In the genomic region with DNA sequence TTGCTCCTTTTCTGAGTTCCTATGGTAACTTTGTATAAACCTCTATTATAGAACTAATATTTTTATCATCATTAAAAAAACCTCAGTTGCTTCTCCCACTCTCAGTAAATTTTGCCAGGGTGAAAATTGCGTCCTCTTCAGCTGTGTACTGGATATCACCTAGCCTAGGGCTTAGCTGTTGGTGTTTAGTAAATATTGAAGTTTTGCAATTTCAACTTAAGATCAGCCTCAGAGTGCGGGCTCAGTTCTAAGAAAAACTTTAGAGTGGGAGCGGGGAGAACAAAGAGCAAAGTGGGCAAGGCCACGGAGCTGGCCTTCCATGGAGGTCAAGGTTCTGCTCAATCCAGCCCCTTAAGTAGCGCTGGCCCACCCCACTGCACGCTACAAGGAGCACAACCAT, we compare ENCODE assay signal across 31 cellular contexts.
"Had no signal": no experiment of that assay in that cellular context is flagged by ENCODE, and none has a peak within 500 bp of the region (broad histone marks: within the 10 kb centered on the region; RNA-seq: fewer than 3 reads in every experiment).

No MANE protein-coding gene starts in this region.

- H3K27me3 ChIP-seq: ascending aorta, cardiac muscle cell had no signal

- H3K36me3 ChIP-seq: ascending aorta, cardiac muscle cell, WERI-Rb-1 had no signal

- DNase-seq: activated CD4-positive, alpha-beta memory T cell treated with anti-CD3 and anti-CD28 coated beads, Interleukin-2, amount 10 ng/mL, durations not matched to agents 7 days and 5 days; activated CD4-positive, alpha-beta T cell treated with anti-CD3 and anti-CD28 coated beads for 1 hour; activated CD4-positive, alpha-beta T cell treated with anti-CD3 and anti-CD28 coated beads for 36 hours; activated CD4-positive, alpha-beta T cell treated with anti-CD3 and anti-CD28 coated beads for 48 hours; activated CD4-positive, alpha-beta T cell treated with anti-CD3 and anti-CD28 coated beads, Interleukin-2, amount 10 ng/mL, durations not matched to agents 7 days and 5 days; activated CD4-positive, alpha-beta T cell treated with anti-CD3 and anti-CD28 coated beads, Interleukin-2, amount 50 U/mL, for 48 hours; activated CD4-positive, CD25-positive, alpha-beta regulatory T cell; activated CD8-positive, alpha-beta memory T cell treated with anti-CD3 and anti-CD28 coated beads for 24 hours; activated CD8-positive, alpha-beta memory T cell treated with anti-CD3 and anti-CD28 coated beads, Interleukin-2, amount 10 ng/mL, durations not matched to agents 7 days and 5 days; activated CD8-positive, alpha-beta memory T cell treated with anti-CD3 and anti-CD28 coated beads, Interleukin-2, amount 50 U/mL, for 48 hours; activated CD8-positive, alpha-beta T cell treated with anti-CD3 and anti-CD28 coated beads, Interleukin-2, amount 10 ng/mL, durations not matched to agents 7 days and 5 days; activated effector memory CD4-positive, alpha-beta T cell treated with Interleukin-2 at 50 U/mL for 16 hours; activated gamma-delta T cell; activated naive CD4-positive, alpha-beta T cell treated with anti-CD3 and anti-CD28 coated beads, Interleukin-2, amount 10 ng/mL, durations not matched to agents 7 days and 5 days; activated naive CD4-positive, alpha-beta T cell treated with Interleukin-2 at 50 U/mL for 16 hours; activated naive CD8-positive, alpha-beta T cell treated with anti-CD3 and anti-CD28 coated beads, Interleukin-2, amount 10 ng/mL, durations not matched to agents 7 days and 5 days; activated naive CD8-positive, alpha-beta T cell treated with anti-CD3 and anti-CD28 coated beads, Interleukin-2, amount 50 U/mL, for 24 hours; activated T-cell treated with anti-CD3 and anti-CD28 coated beads, Interleukin-2, amount 50 U/mL, for 24 hours; activated T-cell treated with anti-CD3 and anti-CD28 coated beads, Interleukin-2, amount 50 U/mL, for 48 hours; amygdala; anterior cingulate cortex; caudate nucleus; SW 1271; T-helper 1 cell; T-helper 2 cell; T-helper 9 cell; WERI-Rb-1 had no signal

- H3K9me3 ChIP-seq: ascending aorta had no signal

- H3K27ac ChIP-seq: ascending aorta, cardiac muscle cell, WERI-Rb-1 had no signal

- H3K4me3 ChIP-seq: ascending aorta, cardiac muscle cell had no signal

- ATAC-seq: activated CD4-positive, alpha-beta T cell treated with anti-CD3 and anti-CD28 coated beads for 36 hours; activated CD4-positive, CD25-positive, alpha-beta regulatory T cell treated with anti-CD3 and anti-CD28 coated beads, Interleukin-2, amount 50 U/mL, for 24 hours; activated CD8-positive, alpha-beta memory T cell treated with anti-CD3 and anti-CD28 coated beads, Interleukin-2, amount 10 ng/mL, durations not matched to agents 7 days and 5 days; activated CD8-positive, alpha-beta T cell treated with anti-CD3 and anti-CD28 coated beads, Interleukin-2, amount 10 ng/mL, durations not matched to agents 7 days and 5 days; activated naive CD8-positive, alpha-beta T cell treated with anti-CD3 and anti-CD28 coated beads, Interleukin-2, amount 50 U/mL, for 24 hours; WTC11 had no signal
